Comparison of ENCODE assay signal across 10 cellular contexts in genomic region chr1:231418101-231418740, GRCh38. TPM values are rescaled to one million over a fixed set of nuclear protein-coding genes. Genes with fewer than 3 reads are reported as not detected.
DNase-seq lines count a peak whose midpoint lies in the region; ATAC-seq and TF ChIP-seq lines count a peak whose summit lies in the region.
"Had no signal": no experiment of that assay in that cellular context is flagged by ENCODE, and none has a peak within 500 bp of the region (broad histone marks: within the 10 kb centered on the region; RNA-seq: fewer than 3 reads in every experiment).

No MANE protein-coding gene starts in this region.

- WGBS in suprapubic skin = 61% methylated on average over 4 of the region's 4 CpGs

- no peaks in the 10 kb centered on the region for H3K27me3 ChIP-seq in kidney epithelial cell (ENCODE audit: control insufficient read depth, insufficient read depth, low read length)
- H3K27me3 ChIP-seq in suprapubic skin = no peaks in the 10 kb centered on the region
- H3K27me3 ChIP-seq: upper lobe of left lung had no signal

- CTCF ChIA-PET in activated CD8-positive, alpha-beta memory T cell treated with anti-CD3 and anti-CD28 coated beads, Interleukin-2, amount 10 ng/mL, durations not matched to agents 7 days and 5 days (lab: Charles Lee) = interaction anchor here (1.0 to 1.6 kb wide), 2 partner anchors 55 to 58 kb away, joined by 3 read pairs; no protein-coding TSS in a partner anchor

- peaks cover 47% of the 10 kb centered on the region for H3K36me3 Mint-ChIP-seq in activated CD8-positive, alpha-beta memory T cell treated with anti-CD3 and anti-CD28 coated beads, Interleukin-2, amount 10 ng/mL, durations not matched to agents 7 days and 5 days
- peaks cover 10% of the 10 kb centered on the region for H3K36me3 Mint-ChIP-seq in activated naive CD8-positive, alpha-beta T cell

- no peaks in the 10 kb centered on the region for H3K36me3 ChIP-seq in kidney epithelial cell (ENCODE audit: control insufficient read depth, insufficient read depth, low read length)
- H3K36me3 ChIP-seq in suprapubic skin = no peaks in the 10 kb centered on the region
- H3K36me3 ChIP-seq: upper lobe of left lung had no signal

- ATAC-seq in activated CD8-positive, alpha-beta memory T cell treated with anti-CD3 and anti-CD28 coated beads, Interleukin-2, amount 10 ng/mL, durations not matched to agents 7 days and 5 days = no peak

- peaks cover 3% of the 10 kb centered on the region for H3K27me3 Mint-ChIP-seq in activated CD8-positive, alpha-beta memory T cell treated with anti-CD3 and anti-CD28 coated beads, Interleukin-2, amount 10 ng/mL, durations not matched to agents 7 days and 5 days
- H3K27me3 Mint-ChIP-seq in activated naive CD8-positive, alpha-beta T cell = no peaks in the 10 kb centered on the region

- peak overlapping the region; percentile 88 for H3K4me3 Mint-ChIP-seq in activated CD8-positive, alpha-beta memory T cell treated with anti-CD3 and anti-CD28 coated beads, Interleukin-2, amount 10 ng/mL, durations not matched to agents 7 days and 5 days
- H3K4me3 Mint-ChIP-seq in activated naive CD8-positive, alpha-beta T cell = peak overlapping the region; percentile 94

- peaks cover 58% of the 10 kb centered on the region for H3K4me1 ChIP-seq in suprapubic skin

- peak overlapping the region; percentile 48 for H3K27ac Mint-ChIP-seq in activated CD8-positive, alpha-beta memory T cell treated with anti-CD3 and anti-CD28 coated beads, Interleukin-2, amount 10 ng/mL, durations not matched to agents 7 days and 5 days
- no peak overlapping the region for H3K27ac Mint-ChIP-seq in activated naive CD8-positive, alpha-beta T cell

- DNase-seq in activated CD8-positive, alpha-beta memory T cell treated with anti-CD3 and anti-CD28 coated beads, Interleukin-2, amount 10 ng/mL, durations not matched to agents 7 days and 5 days = no peak
- DNase-seq in activated CD8-positive, alpha-beta memory T cell treated with anti-CD3 and anti-CD28 coated beads for 24 hours = no peak
- no peak for DNase-seq in kidney epithelial cell (ENCODE audit: low read depth)
- no peak for DNase-seq in suprapubic skin (ENCODE audit: low spot score in 2 of 2)
- no peak for DNase-seq in HCEC 1CT
- no peak for DNase-seq in NCI-H146 treated with DMSO at 0.1 percent for 48 hours (lab: John Stamatoyannopoulos, UW; ENCODE audit: unreplicated experiment)
- no peak for DNase-seq in SIG-M5 (lab: John Stamatoyannopoulos, UW)
- DNase-seq: upper lobe of left lung had no signal

- TF ChIP-seq CTCF in kidney epithelial cell (IDR thresholded peaks at IDR 0.05; ENCODE audit: insufficient read depth, low read length, poor library complexity, severe bottlenecking) = no peak
- no peak for TF ChIP-seq CTCF in suprapubic skin (IDR thresholded peaks at IDR 0.05)

- H3K9me3 Mint-ChIP-seq in activated CD8-positive, alpha-beta memory T cell treated with anti-CD3 and anti-CD28 coated beads, Interleukin-2, amount 10 ng/mL, durations not matched to agents 7 days and 5 days (ENCODE audit: low read depth) = no peaks in the 10 kb centered on the region
- no peaks in the 10 kb centered on the region for H3K9me3 Mint-ChIP-seq in activated naive CD8-positive, alpha-beta T cell (ENCODE audit: low read depth)

- H3K4me3 ChIP-seq in kidney epithelial cell (ENCODE audit: low read depth, low read length) (peak overlapping the region; percentile 91), suprapubic skin (peak overlapping the region; percentile 84)

- no peak overlapping the region for H3K27ac ChIP-seq in suprapubic skin
- H3K27ac ChIP-seq: C4-2B had no signal

- no peak for TF ChIP-seq EP300 in suprapubic skin (IDR thresholded peaks at IDR 0.05)

- TF ChIP-seq POLR2A in suprapubic skin (IDR thresholded peaks at IDR 0.05) = no peak

- H3K4me1 Mint-ChIP-seq in activated CD8-positive, alpha-beta memory T cell treated with anti-CD3 and anti-CD28 coated beads, Interleukin-2, amount 10 ng/mL, durations not matched to agents 7 days and 5 days = peaks cover 63% of the 10 kb centered on the region
- H3K4me1 Mint-ChIP-seq in activated naive CD8-positive, alpha-beta T cell (ENCODE audit: low read depth) = peaks cover 68% of the 10 kb centered on the region

- H3K9me3 ChIP-seq in suprapubic skin = no peaks in the 10 kb centered on the region
- H3K9me3 ChIP-seq: upper lobe of left lung had no signal

RNA-seq across cellular contexts. Expression of gene EGLN1, which starts 3.9 kb away (rescaled TPM):
- 10 to 100 TPM; 22.3 to 30.1 TPM for total RNA-seq in activated CD8-positive, alpha-beta memory T cell treated with anti-CD3 and anti-CD28 coated beads, Interleukin-2, amount 10 ng/mL, durations not matched to agents 7 days and 5 days
- total RNA-seq in kidney epithelial cell = 23.6 and 29.2 TPM in 2 replicates
- total RNA-seq in suprapubic skin = 10 to 100 TPM; 33.8 to 44.5 (median 39.4) TPM
